Comparison of ENCODE assay signal across 2 cellular contexts in genomic region chr1:107950434-107950833, GRCh38.
TF ChIP-seq lines count a peak whose summit lies in the region.

No MANE protein-coding gene starts in this region.

TF ChIP-seq in GM12891, 5 proteins besides CTCF, POLR2A, EP300 and RAD21 (continued from another document):
- TF ChIP-seq PAX5 (IDR thresholded peaks at IDR 0.05; ENCODE audit: insufficient read depth, low read length, severe bottlenecking) (no peak), POU2F2 (IDR thresholded peaks at IDR 0.05; ENCODE audit: low read depth, low read length) (no peak), POLR2AphosphoS5 (IDR thresholded peaks at IDR 0.05; ENCODE audit: low read depth, low read length) (no peak)

TF ChIP-seq in H1, 55 proteins besides CTCF, POLR2A, EP300 and RAD21 (continued from another document):
- no peak for TF ChIP-seq SIN3A (conservative IDR thresholded peaks at IDR 0.05 in 1 of 2, IDR thresholded peaks at IDR 0.05 in 1 of 2; ENCODE audit: low read depth in 1 of 2, low read length in 2 of 2)
